Comparison of ENCODE assay signal across 10 cellular contexts in the genomic region with DNA sequence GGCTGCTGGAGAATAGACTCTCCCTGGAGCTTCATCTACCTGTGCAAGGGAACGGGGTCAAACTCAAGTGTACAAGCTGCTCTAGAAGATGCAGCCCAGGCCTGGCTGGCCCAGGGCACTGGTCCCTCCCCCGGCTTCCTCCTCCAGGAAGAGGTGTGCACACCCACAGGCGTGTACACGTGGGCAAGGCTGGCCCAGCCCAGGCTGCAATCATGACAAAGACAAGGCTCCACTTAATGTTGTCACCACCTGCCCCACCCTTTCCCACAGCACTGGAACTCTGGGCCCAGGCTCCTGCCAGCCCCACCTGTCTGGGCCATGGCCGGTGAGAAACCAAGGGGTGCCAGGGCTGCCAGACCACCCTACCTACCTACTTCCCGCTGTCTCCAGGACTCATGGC. TPM values are rescaled to one million over a fixed set of nuclear protein-coding genes. Genes with fewer than 3 reads are reported as not detected.
DNase-seq lines count a peak whose midpoint lies in the region; ATAC-seq, FAIRE-seq and TF ChIP-seq lines count a peak whose summit lies in the region.
"Had no signal": no experiment of that assay in that cellular context is flagged by ENCODE, and none has a peak within 500 bp of the region (broad histone marks: within the 10 kb centered on the region; RNA-seq: fewer than 3 reads in every experiment).

No MANE protein-coding gene starts in this region.

- no peak overlapping the region for H3K4me2 ChIP-seq in A549

- intact Hi-C loops in CD4-positive, alpha-beta T cell (cut with DNase I, micrococcal nuclease): no loop called here

- TF ChIP-seq CTCF in A549 (IDR thresholded peaks at IDR 0.05) (no peak), Peyer's patch (IDR thresholded peaks at IDR 0.05) (no peak)
- TF ChIP-seq CTCF in CD4-positive, alpha-beta T cell (IDR thresholded peaks at IDR 0.05): no peak

- 49% methylated on average over 5 of the region's 6 CpGs for WGBS in A549 (ENCODE audit: missing lambda C conversion rate)

- no peaks in the 10 kb centered on the region for H3K4me1 Mint-ChIP-seq in CD4-positive, alpha-beta T cell (ENCODE audit: low read depth)

- H3K27ac Mint-ChIP-seq in CD4-positive, alpha-beta T cell: no peak overlapping the region
- H3K27ac Mint-ChIP-seq: naive thymus-derived CD4-positive, alpha-beta T cell had no signal

- H3K4me3 Mint-ChIP-seq in CD4-positive, alpha-beta T cell: no peak overlapping the region
- H3K4me3 Mint-ChIP-seq: naive thymus-derived CD4-positive, alpha-beta T cell had no signal

- DNase-seq in A549 (ENCODE audit: low read depth in 1 of 2, low spot score in 1 of 2): peak in 1 of 2 experiments; percentile 28
- peak in 1 of 10 experiments; percentile 30 for DNase-seq in CD4-positive, alpha-beta T cell
- DNase-seq in Peyer's patch: peak in 2 of 3 donors; percentile 64 to 74
- peak; percentile 16 for DNase-seq in kidney tubule cell (ENCODE audit: low spot score)
- DNase-seq: GM23248; naive thymus-derived CD4-positive, alpha-beta T cell; substantia nigra had no signal

- ATAC-seq in A549 (peak; percentile 26 to 37; a peak in 4 of 6 replicates), GM19035 (IDR thresholded peaks at IDR 0.05; ENCODE audit: unreplicated experiment) (no peak), HG02973 (IDR thresholded peaks at IDR 0.05; ENCODE audit: unreplicated experiment) (no peak), HG03521 (IDR thresholded peaks at IDR 0.05; ENCODE audit: unreplicated experiment) (no peak)
- peak; percentile 44 for ATAC-seq in CD4-positive, alpha-beta T cell (ENCODE audit: poor library complexity)
- ATAC-seq: naive thymus-derived CD4-positive, alpha-beta T cell had no signal

- TF ChIP-seq RAD21 in A549 (conservative IDR thresholded peaks at IDR 0.05 in 1 of 2, IDR thresholded peaks at IDR 0.05 in 1 of 2): no peak

- no peaks in the 10 kb centered on the region for H3K36me3 ChIP-seq in Peyer's patch

- POLR2A ChIA-PET in A549 (lab: Yijun Ruan, JAX): no interaction called here
- POLR2A ChIA-PET in CD4-positive, alpha-beta T cell (lab: Charles Lee): no interaction called here

- H3K4me1 ChIP-seq in A549 (no peaks in the 10 kb centered on the region), Peyer's patch (peaks cover 0 to 20% (median 8%) of the 10 kb centered on the region in 4 donors)

- H3K27me3 ChIP-seq in CD4-positive, alpha-beta T cell (ENCODE audit: control insufficient read depth, insufficient read depth, low read length): peaks cover 40% of the 10 kb centered on the region
- peaks cover 0 to 22% of the 10 kb centered on the region in 2 donors for H3K27me3 ChIP-seq in Peyer's patch

- peaks cover 14% of the 10 kb centered on the region for H3K27me3 Mint-ChIP-seq in CD4-positive, alpha-beta T cell

- H3K36me3 Mint-ChIP-seq in CD4-positive, alpha-beta T cell (ENCODE audit: low read depth): no peaks in the 10 kb centered on the region
- H3K36me3 Mint-ChIP-seq: naive thymus-derived CD4-positive, alpha-beta T cell had no signal

- no peaks in the 10 kb centered on the region for H3K9me3 ChIP-seq in A549
- no peaks in the 10 kb centered on the region for H3K9me3 ChIP-seq in CD4-positive, alpha-beta T cell (ENCODE audit: control insufficient read depth, low read length)
- H3K9me3 ChIP-seq in Peyer's patch: peaks cover 0 to 6% (median 0%) of the 10 kb centered on the region in 4 donors

- no peak overlapping the region for H3K27ac ChIP-seq in A549
- no peak overlapping the region for H3K27ac ChIP-seq in CD4-positive, alpha-beta T cell (ENCODE audit: low read depth, low read length)
- no peak overlapping the region for H3K27ac ChIP-seq in Peyer's patch
- H3K27ac ChIP-seq: GM23248 had no signal

- FAIRE-seq in A549 (lab: Jason Lieb, UNC): no peak

- H3K4me3 ChIP-seq in A549 (no peak overlapping the region), Peyer's patch (no peak overlapping the region)
- H3K4me3 ChIP-seq: GM23248 had no signal

- TF ChIP-seq POLR2A in A549 (IDR thresholded peaks at IDR 0.05; ENCODE audit: low read length) (no peak), Peyer's patch (IDR thresholded peaks at IDR 0.05) (no peak)

- H3K9me3 Mint-ChIP-seq in CD4-positive, alpha-beta T cell: no peaks in the 10 kb centered on the region

- CTCF ChIA-PET in A549 (lab: Yijun Ruan, JAX): interaction anchor here (1.7 to 2.8 kb wide), 3 partner anchors 8 to 424 kb away, joined by 3 to 12 read pairs (median 6); no protein-coding TSS in a partner anchor
- CTCF ChIA-PET in CD4-positive, alpha-beta T cell (lab: Charles Lee): no interaction called here

- no peak for TF ChIP-seq EP300 in A549 (IDR thresholded peaks at IDR 0.05)

TF ChIP-seq in A549, 52 proteins besides CTCF, POLR2A, EP300 and RAD21:
- TF ChIP-seq HOXB5 (CRISPR knock-in tag; IDR thresholded peaks at IDR 0.05) (no peak), TFCP2L1 (CRISPR knock-in tag; IDR thresholded peaks at IDR 0.05) (no peak), HEYL (CRISPR knock-in tag; IDR thresholded peaks at IDR 0.05) (no peak), NFE2L2 (conservative IDR thresholded peaks at IDR 0.05; ENCODE audit: low read length) (no peak), SREBF2 (IDR thresholded peaks at IDR 0.05) (no peak), JUNB (IDR thresholded peaks at IDR 0.05) (no peak), HOXB13 (CRISPR knock-in tag; IDR thresholded peaks at IDR 0.05; ENCODE audit: low read depth) (no peak)
- TF ChIP-seq, protein P1, sequence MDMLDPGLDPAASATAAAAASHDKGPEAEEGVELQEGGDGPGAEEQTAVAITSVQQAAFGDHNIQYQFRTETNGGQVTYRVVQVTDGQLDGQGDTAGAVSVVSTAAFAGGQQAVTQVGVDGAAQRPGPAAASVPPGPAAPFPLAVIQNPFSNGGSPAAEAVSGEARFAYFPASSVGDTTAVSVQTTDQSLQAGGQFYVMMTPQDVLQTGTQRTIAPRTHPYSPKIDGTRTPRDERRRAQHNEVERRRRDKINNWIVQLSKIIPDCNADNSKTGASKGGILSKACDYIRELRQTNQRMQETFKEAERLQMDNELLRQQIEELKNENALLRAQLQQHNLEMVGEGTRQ (IDR thresholded peaks at IDR 0.05): no peak
- TF ChIP-seq, protein P2, sequence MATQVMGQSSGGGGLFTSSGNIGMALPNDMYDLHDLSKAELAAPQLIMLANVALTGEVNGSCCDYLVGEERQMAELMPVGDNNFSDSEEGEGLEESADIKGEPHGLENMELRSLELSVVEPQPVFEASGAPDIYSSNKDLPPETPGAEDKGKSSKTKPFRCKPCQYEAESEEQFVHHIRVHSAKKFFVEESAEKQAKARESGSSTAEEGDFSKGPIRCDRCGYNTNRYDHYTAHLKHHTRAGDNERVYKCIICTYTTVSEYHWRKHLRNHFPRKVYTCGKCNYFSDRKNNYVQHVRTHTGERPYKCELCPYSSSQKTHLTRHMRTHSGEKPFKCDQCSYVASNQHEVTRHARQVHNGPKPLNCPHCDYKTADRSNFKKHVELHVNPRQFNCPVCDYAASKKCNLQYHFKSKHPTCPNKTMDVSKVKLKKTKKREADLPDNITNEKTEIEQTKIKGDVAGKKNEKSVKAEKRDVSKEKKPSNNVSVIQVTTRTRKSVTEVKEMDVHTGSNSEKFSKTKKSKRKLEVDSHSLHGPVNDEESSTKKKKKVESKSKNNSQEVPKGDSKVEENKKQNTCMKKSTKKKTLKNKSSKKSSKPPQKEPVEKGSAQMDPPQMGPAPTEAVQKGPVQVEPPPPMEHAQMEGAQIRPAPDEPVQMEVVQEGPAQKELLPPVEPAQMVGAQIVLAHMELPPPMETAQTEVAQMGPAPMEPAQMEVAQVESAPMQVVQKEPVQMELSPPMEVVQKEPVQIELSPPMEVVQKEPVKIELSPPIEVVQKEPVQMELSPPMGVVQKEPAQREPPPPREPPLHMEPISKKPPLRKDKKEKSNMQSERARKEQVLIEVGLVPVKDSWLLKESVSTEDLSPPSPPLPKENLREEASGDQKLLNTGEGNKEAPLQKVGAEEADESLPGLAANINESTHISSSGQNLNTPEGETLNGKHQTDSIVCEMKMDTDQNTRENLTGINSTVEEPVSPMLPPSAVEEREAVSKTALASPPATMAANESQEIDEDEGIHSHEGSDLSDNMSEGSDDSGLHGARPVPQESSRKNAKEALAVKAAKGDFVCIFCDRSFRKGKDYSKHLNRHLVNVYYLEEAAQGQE (IDR thresholded peaks at IDR 0.05): no peak

RNA-seq across cellular contexts. Expression of a gene that starts 29.6 kb away (rescaled TPM):
- polyA plus RNA-seq in A549 (2011; rRNA removed): 0.05 and 0.10 TPM in 2 replicates
- polyA plus RNA-seq in A549 (2012; cell fraction: cytosol; rRNA removed): 0.05 and 0.11 TPM in 2 replicates
- 0.20 and 0.22 TPM in 2 replicates for polyA plus RNA-seq in A549 (2012; cell fraction: nucleus; rRNA removed)
- 0.18 to 0.31 TPM (median 0.18 TPM) in 3 replicates for polyA plus RNA-seq in A549 (2017; fragmentation: RNase III; extraction: RNeasy Plus Mini Kit Qiagen cat#74134 plus additional on column Dnase treatment)
- polyA minus RNA-seq in A549 (2011; rRNA and poly(A)+ RNA removed): 0.17 TPM in 1 of 2 replicates, not detected in the other
- not detected for total RNA-seq in CD4-positive, alpha-beta T cell
- total RNA-seq in Peyer's patch: not detected
- total RNA-seq: GM23248 had no signal
- polyA plus RNA-seq: GM23248; naive thymus-derived CD4-positive, alpha-beta T cell had no signal

RNA-seq across cellular contexts. Expression of a gene that starts 57.7 kb away (rescaled TPM):
- polyA plus RNA-seq in A549 (2011; rRNA removed): 0.17 and 0.18 TPM in 2 replicates
- polyA plus RNA-seq in A549 (2012; cell fraction: cytosol; rRNA removed): 0.08 and 0.12 TPM in 2 replicates
- 0.24 and 0.30 TPM in 2 replicates for polyA plus RNA-seq in A549 (2012; cell fraction: nucleus; rRNA removed)
- 0.04 to 0.07 TPM in 2 of 3 replicates, not detected in the other for polyA plus RNA-seq in A549 (2017; fragmentation: RNase III; extraction: RNeasy Plus Mini Kit Qiagen cat#74134 plus additional on column Dnase treatment)
- 0.08 and 0.15 TPM in 2 replicates for polyA minus RNA-seq in A549 (2011; rRNA and poly(A)+ RNA removed)
- total RNA-seq in CD4-positive, alpha-beta T cell: not detected
- total RNA-seq in Peyer's patch: not detected
- total RNA-seq: GM23248; naive thymus-derived CD4-positive, alpha-beta T cell had no signal
- polyA plus RNA-seq: GM23248; naive thymus-derived CD4-positive, alpha-beta T cell had no signal

Comparison
In these comparisons a context has a peak if more than half of its experiments do, and no peak if none do; other contexts are left out.
1. ATAC-seq: peak in A549 (2 of 2) and CD4-positive, alpha-beta T cell (single experiment); none in GM19035 (single experiment), HG02973 (single experiment) and HG03521 (single experiment).